Comparison of ENCODE assay signal across 10 cellular contexts in the genomic region with DNA sequence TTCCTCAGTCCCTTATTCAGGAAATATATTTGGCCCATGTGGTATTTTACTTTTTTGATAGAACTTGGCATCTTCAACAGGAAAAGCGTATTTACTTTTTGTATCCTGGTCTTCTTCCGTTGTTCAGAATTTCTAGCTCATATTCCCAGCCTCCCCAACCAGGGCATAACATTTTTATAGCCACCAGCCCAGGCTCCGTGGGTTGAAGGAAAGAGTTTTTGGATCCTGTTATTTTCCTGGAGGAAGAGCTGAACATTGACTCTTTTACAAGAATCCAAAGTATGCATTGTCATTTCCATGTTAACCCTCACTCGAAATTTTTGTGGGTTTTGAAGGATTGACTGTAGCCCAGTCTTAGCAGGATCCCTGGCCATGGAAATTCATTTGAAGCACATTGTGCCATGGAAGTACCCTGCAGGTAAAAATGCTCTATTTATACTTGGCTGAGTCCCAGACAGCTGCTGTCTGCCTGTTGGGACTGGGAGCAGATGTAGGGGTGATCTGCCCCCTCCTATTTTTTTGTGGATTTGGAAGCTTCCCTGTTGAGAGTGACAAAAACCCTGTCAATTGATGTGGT.
DNase-seq lines count a peak whose midpoint lies in the region; ATAC-seq, FAIRE-seq and TF ChIP-seq lines count a peak whose summit lies in the region.
"Had no signal": no experiment of that assay in that cellular context is flagged by ENCODE, and none has a peak within 500 bp of the region (broad histone marks: within the 10 kb centered on the region; RNA-seq: fewer than 3 reads in every experiment).

No MANE protein-coding gene starts in this region.

- peak overlapping the region; percentile 72 for H3K14ac ChIP-seq in IMR-90 (replicated peaks; ENCODE audit: low read depth, low read length)

- CTCF ChIA-PET in IMR-90 (lab: Yijun Ruan, JAX) = interaction anchor here (1.0 kb wide), 1 partner anchor 82 kb away, joined by 3 read pairs; no protein-coding TSS in a partner anchor

- peaks cover 16% of the 10 kb centered on the region for H3K9me1 ChIP-seq in IMR-90 (ENCODE audit: insufficient read depth, low read length)

- peak overlapping the region in 1 of 2 experiments; percentile 74; a peak in 2 of 4 replicates for H4K8ac ChIP-seq in IMR-90 (ENCODE audit: low read depth in 2 of 2, low read length in 2 of 2)

- TF ChIP-seq RAD21 in IMR-90 (IDR thresholded peaks at IDR 0.05; ENCODE audit: low read length) = no peak

- peak overlapping the region; percentile 71 for H3K4ac ChIP-seq in IMR-90 (ENCODE audit: low read depth, low read length)

- H2BK20ac ChIP-seq in IMR-90 (ENCODE audit: low read depth, low read length) = peak overlapping the region; percentile 72; the same call in 1 of the 2 replicates

- peak overlapping the region; percentile 53 for H2BK5ac ChIP-seq in IMR-90 (ENCODE audit: low read depth, low read length, poor library complexity, severe bottlenecking)

- H2BK120ac ChIP-seq in IMR-90 (ENCODE audit: low read depth, low read length) = peak overlapping the region; percentile 35

- peak overlapping the region; percentile 54; the same call in 1 of the 2 replicates for H2AK5ac ChIP-seq in IMR-90 (ENCODE audit: low read depth, low read length)

- H3K9me3 ChIP-seq in IMR-90 (ENCODE audit: control insufficient read depth, insufficient read depth, low read length) = no peaks in the 10 kb centered on the region

- dilution Hi-C loops in IMR-90 (cut with HindIII; ENCODE audit: low sequenced_read_pairs, unreplicated experiment) = no loop called here

- no peak overlapping the region for H3K9ac ChIP-seq in IMR-90 (ENCODE audit: low read depth, low read length)

- H3K4me3 ChIP-seq in AG10803 (ENCODE audit: low read length) (no peak overlapping the region), IMR-90 (ENCODE audit: insufficient read depth, low read depth, low read length) (no peak overlapping the region), astrocyte of the cerebellum (ENCODE audit: low read depth, low read length) (no peak overlapping the region)

- H2AK9ac ChIP-seq in IMR-90 (replicated peaks; ENCODE audit: low read depth, low read length, poor library complexity) = no peak overlapping the region

- H2AFZ ChIP-seq in IMR-90 (replicated peaks; ENCODE audit: low read length, poor library complexity) = no peak overlapping the region

- TF ChIP-seq CTCF in AG10803 (conservative IDR thresholded peaks at IDR 0.05; ENCODE audit: low read length) = no peak
- no peak for TF ChIP-seq CTCF in IMR-90 (conservative IDR thresholded peaks at IDR 0.05; ENCODE audit: low read depth, low read length)
- no peak for TF ChIP-seq CTCF in astrocyte of the cerebellum (IDR thresholded peaks at IDR 0.05; ENCODE audit: low read depth, low read length, missing control alignments)
- no peak for TF ChIP-seq CTCF in D721Med (IDR thresholded peaks at IDR 0.05; ENCODE audit: insufficient read depth, missing control alignments)

- ATAC-seq in IMR-90 (ENCODE audit: low read depth) = peak; percentile 31

- no TSS peak for BruUV-seq in IMR-90 (replicated peaks; lab: Mats Ljungman, UMichigan)

- H2BK15ac ChIP-seq in IMR-90 (ENCODE audit: low read depth, low read length) = peak overlapping the region; percentile 56; the same call in 1 of the 3 replicates

- in situ Hi-C loops in IMR-90 (cut with MboI; ENCODE audit: low sequenced_read_pairs) = no loop called here
- in situ Hi-C loops in astrocyte of the cerebellum (cut with HindIII; ENCODE audit: low sequenced_read_pairs) = no loop called here

- peaks cover 44 to 77% of the 10 kb centered on the region in 2 experiments for H3K79me1 ChIP-seq in IMR-90 (ENCODE audit: low read depth in 1 of 2, low read length in 2 of 2)

- FAIRE-seq in D721Med (lab: Jason Lieb, UNC) = no peak

- POLR2A ChIA-PET in IMR-90 (lab: Charles Lee; ENCODE audit: unreplicated experiment) = interaction anchor here (1.1 kb wide), 1 partner anchor 71 kb away, joined by 3 read pairs; no protein-coding TSS in a partner anchor

- TF ChIP-seq POLR2A in IMR-90 (IDR thresholded peaks at IDR 0.05; ENCODE audit: low read depth, low read length) = no peak

- peaks cover 19% of the 10 kb centered on the region for H3K4me1 ChIP-seq in IMR-90 (ENCODE audit: control insufficient read depth, insufficient read depth, low read length)

- no peaks in the 10 kb centered on the region for H3K27me3 ChIP-seq in IMR-90 (ENCODE audit: control insufficient read depth, insufficient read depth, low read length)

- 0 out of 2 replicates have a peak overlapping the region, but pooled peaks have one; percentile 48 for H4K91ac ChIP-seq in IMR-90 (ENCODE audit: insufficient read depth, low read depth, low read length)

- no CpG with 5 or more reads among the region's 4 CpGs for WGBS in IMR-90 (ENCODE audit: extremely low coverage in 2 of 2, insufficient read length in 1 of 2), 2 experiments

- intact Hi-C loops in IMR-90 (cut with micrococcal nuclease) = loop anchor here (5.0 kb wide), 1 partner anchor 62 kb away; no protein-coding TSS in a partner anchor

- H3K18ac ChIP-seq in IMR-90 (ENCODE audit: low read depth, low read length) = peak overlapping the region; percentile 47; the same call in 1 of the 2 replicates

- peak overlapping the region; percentile 60; the same call in 1 of the 2 replicates for H4K5ac ChIP-seq in IMR-90 (ENCODE audit: low read depth, low read length)

- DNase-seq in AG10803 (ENCODE audit: low read depth) (peak; percentile 84), IMR-90 (peak; percentile 62), astrocyte of the cerebellum (ENCODE audit: low read depth) (peak; percentile 86), kidney tubule cell (ENCODE audit: low spot score) (peak; percentile 78), D721Med (ENCODE audit: insufficient read length, low spot score) (no peak), medulla oblongata (ENCODE audit: extremely low spot score) (no peak), NCI-H187 treated with DMSO at 0.1 percent for 48 hours (lab: John Stamatoyannopoulos, UW) (no peak), T1000 (lab: John Stamatoyannopoulos, UW) (no peak)
- DNase-seq: head of caudate nucleus, RPMI8226 had no signal

- peak overlapping the region; percentile 51; the same call in 1 of the 2 replicates for H3K4me2 ChIP-seq in IMR-90 (ENCODE audit: low read depth, low read length)

- H3K56ac ChIP-seq in IMR-90 (ENCODE audit: extremely low read depth, insufficient read depth, low read length) = no peak overlapping the region

- H3K36me3 ChIP-seq in IMR-90 (ENCODE audit: control insufficient read depth, insufficient read depth, low read length) = no peaks in the 10 kb centered on the region

- peaks cover 3% of the 10 kb centered on the region; the same call in 1 of the 2 replicates for H4K20me1 ChIP-seq in IMR-90 (ENCODE audit: insufficient read depth, low read length)

- peak overlapping the region; percentile 73; the same call in 1 of the 2 replicates for H3K23ac ChIP-seq in IMR-90 (ENCODE audit: low read depth, low read length)

- no peak overlapping the region for H3K27ac ChIP-seq in IMR-90 (ENCODE audit: insufficient read depth, low read length)

TF ChIP-seq in IMR-90, 13 proteins besides CTCF, POLR2A, EP300 and RAD21:
- no peak for TF ChIP-seq NFE2L2 (IDR thresholded peaks at IDR 0.05; ENCODE audit: low read depth, low read length)
- no peak for TF ChIP-seq FOS (IDR thresholded peaks at IDR 0.05; ENCODE audit: low read depth, low read length)
- no peak for TF ChIP-seq MAZ (IDR thresholded peaks at IDR 0.05; ENCODE audit: borderline replicate concordance, low read depth, low read length)
- no peak for TF ChIP-seq CHD1 (IDR thresholded peaks at IDR 0.05; ENCODE audit: low read depth, low read length)
- TF ChIP-seq RFX5 (IDR thresholded peaks at IDR 0.05; ENCODE audit: low read depth, low read length) = no peak
- TF ChIP-seq CEBPB (IDR thresholded peaks at IDR 0.05; ENCODE audit: low read depth, low read length) = no peak
- TF ChIP-seq RCOR1 (IDR thresholded peaks at IDR 0.05; ENCODE audit: insufficient replicate concordance, low read length) = no peak
TF ChIP-seq in IMR-90: peak in this region for 0.

Comparison
In these comparisons a context has a peak if more than half of its experiments do, and no peak if none do; other contexts are left out.
1. DNase-seq: peak in AG10803 (single experiment), IMR-90 (single experiment), astrocyte of the cerebellum (single experiment) and kidney tubule cell (single experiment); none in D721Med (single experiment), medulla oblongata (single experiment), NCI-H187 treated with DMSO at 0.1 percent for 48 hours (single experiment) and T1000 (single experiment).